Comparison of ENCODE assay signal across 1 cellular context in the genomic region with DNA sequence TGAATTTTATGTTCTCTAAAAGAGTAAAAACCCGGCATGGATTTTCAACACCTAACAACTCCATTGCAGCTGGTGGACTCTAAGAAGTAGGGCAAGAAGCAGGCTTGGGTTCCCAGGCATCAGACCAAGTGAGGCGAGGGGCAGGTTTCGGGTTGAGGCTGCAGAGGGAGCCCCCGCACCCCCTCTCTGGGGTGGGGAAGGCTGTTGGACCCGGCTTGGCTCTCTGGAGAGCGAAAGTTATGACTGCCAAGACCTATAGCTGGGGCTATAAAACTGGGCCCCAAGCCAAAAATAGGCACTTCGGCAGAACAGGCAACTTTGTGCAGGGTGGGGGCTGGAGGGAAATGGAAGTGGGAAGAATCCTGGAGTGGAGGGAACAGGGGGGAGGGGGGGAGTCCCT.
A peak's percentile ranks its signal among the peaks of the same experiment; 100 is the strongest.
TF ChIP-seq lines count a peak whose summit lies in the region.

No MANE protein-coding gene starts in this region.

TF ChIP-seq in HEK293, 187 proteins besides CTCF, POLR2A, EP300 and RAD21:
- TF ChIP-seq, protein P1, sequence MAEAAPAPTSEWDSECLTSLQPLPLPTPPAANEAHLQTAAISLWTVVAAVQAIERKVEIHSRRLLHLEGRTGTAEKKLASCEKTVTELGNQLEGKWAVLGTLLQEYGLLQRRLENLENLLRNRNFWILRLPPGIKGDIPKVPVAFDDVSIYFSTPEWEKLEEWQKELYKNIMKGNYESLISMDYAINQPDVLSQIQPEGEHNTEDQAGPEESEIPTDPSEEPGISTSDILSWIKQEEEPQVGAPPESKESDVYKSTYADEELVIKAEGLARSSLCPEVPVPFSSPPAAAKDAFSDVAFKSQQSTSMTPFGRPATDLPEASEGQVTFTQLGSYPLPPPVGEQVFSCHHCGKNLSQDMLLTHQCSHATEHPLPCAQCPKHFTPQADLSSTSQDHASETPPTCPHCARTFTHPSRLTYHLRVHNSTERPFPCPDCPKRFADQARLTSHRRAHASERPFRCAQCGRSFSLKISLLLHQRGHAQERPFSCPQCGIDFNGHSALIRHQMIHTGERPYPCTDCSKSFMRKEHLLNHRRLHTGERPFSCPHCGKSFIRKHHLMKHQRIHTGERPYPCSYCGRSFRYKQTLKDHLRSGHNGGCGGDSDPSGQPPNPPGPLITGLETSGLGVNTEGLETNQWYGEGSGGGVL (tag by site-specific recombination; IDR thresholded peaks at IDR 0.05): peak; percentile 38
TF ChIP-seq in HEK293: peak in this region for 1; not testable (repeated sequence) for 186.
